ENCODE assay signal across 13 cellular contexts in genomic region chr20:48716541-48716940, GRCh38.
DNase-seq lines count a peak whose midpoint lies in the region; ATAC-seq and TF ChIP-seq lines count a peak whose summit lies in the region.
"Had no signal": no experiment of that assay in that cellular context is flagged by ENCODE, and none has a peak within 500 bp of the region (broad histone marks: within the 10 kb centered on the region; RNA-seq: fewer than 3 reads in every experiment).

No MANE protein-coding gene starts in this region.

- no peaks in the 10 kb centered on the region for H3K9me3 Mint-ChIP-seq in activated naive CD8-positive, alpha-beta T cell treated with anti-CD3 and anti-CD28 coated beads, Interleukin-2, amount 50 U/mL, for 24 hours
- no peaks in the 10 kb centered on the region for H3K9me3 Mint-ChIP-seq in natural killer cell

- POLR2A ChIA-PET in HEK293 (lab: Yijun Ruan, JAX) = no interaction called here

- intact Hi-C loops in natural killer cell (cut with micrococcal nuclease) = loop anchor here (2.0 to 5.0 kb wide), 4 partner anchors 28 to 191 kb away; no protein-coding TSS in a partner anchor
- intact Hi-C loops in thyroid gland (cut with DNase I) = no loop called here
- intact Hi-C loops in lower lobe of right lung (cut with DNase I) = no loop called here

- H3K36me3 Mint-ChIP-seq in activated naive CD8-positive, alpha-beta T cell treated with anti-CD3 and anti-CD28 coated beads, Interleukin-2, amount 50 U/mL, for 24 hours (ENCODE audit: low read depth) = peaks cover 43% of the 10 kb centered on the region
- H3K36me3 Mint-ChIP-seq in natural killer cell = peaks cover 7% of the 10 kb centered on the region

- peak; percentile 1 for ATAC-seq in activated naive CD8-positive, alpha-beta T cell treated with anti-CD3 and anti-CD28 coated beads, Interleukin-2, amount 50 U/mL, for 24 hours
- ATAC-seq in natural killer cell (peak in 2 of 3 donors; percentile 3 to 5), lower lobe of right lung (no peak)
- ATAC-seq: HCT116, pancreas had no signal

- no peak for TF ChIP-seq POLR2A in thyroid gland (IDR thresholded peaks at IDR 0.05)

- peaks cover 0 to 100% (median 0%) of the 10 kb centered on the region in 11 experiments; a peak in 6 of 22 replicates for H4K20me1 ChIP-seq in BLaER1 treated with 17β-estradiol and CSF1 and Interleukin-3, amounts not matched to agents 10 nM and 100 nM

- peak overlapping the region; percentile 1 to 65 (median 38); a peak in 14 of 22 replicates for H3K9ac ChIP-seq in BLaER1 treated with 17β-estradiol and CSF1 and Interleukin-3, amounts not matched to agents 10 nM and 100 nM

- no peaks in the 10 kb centered on the region for H3K9me3 ChIP-seq in BLaER1 treated with 17β-estradiol and CSF1 and Interleukin-3, amounts not matched to agents 10 nM and 100 nM (replicated peaks in 1 of 11)
- H3K9me3 ChIP-seq in HEK293 (ENCODE audit: control insufficient read depth, insufficient read depth, low read depth, low read length) = no peaks in the 10 kb centered on the region
- H3K9me3 ChIP-seq in thyroid gland = no peaks in the 10 kb centered on the region
- no peaks in the 10 kb centered on the region for H3K9me3 ChIP-seq in lower lobe of right lung
- H3K9me3 ChIP-seq: pancreas had no signal

- H3K4me1 ChIP-seq in BLaER1 treated with 17β-estradiol and CSF1 and Interleukin-3, amounts not matched to agents 10 nM and 100 nM = peaks cover 81 to 100% (median 100%) of the 10 kb centered on the region in 10 experiments
- no peaks in the 10 kb centered on the region for H3K4me1 ChIP-seq in HEK293 (ENCODE audit: control insufficient read depth, insufficient read depth, low read length)
- no peaks in the 10 kb centered on the region for H3K4me1 ChIP-seq in thyroid gland
- peaks cover 48% of the 10 kb centered on the region for H3K4me1 ChIP-seq in lower lobe of right lung
- H3K4me1 ChIP-seq: pancreas had no signal

- H3K4me3 ChIP-seq in BLaER1 treated with 17β-estradiol and CSF1 and Interleukin-3, amounts not matched to agents 10 nM and 100 nM = no peak overlapping the region
- no peak overlapping the region for H3K4me3 ChIP-seq in HEK293 (ENCODE audit: low read depth, low read length)
- no peak overlapping the region for H3K4me3 ChIP-seq in thyroid gland (replicated peaks in 1 of 3)
- H3K4me3 ChIP-seq in lower lobe of right lung = no peak overlapping the region
- H3K4me3 ChIP-seq: pancreas had no signal

- H3K27me3 Mint-ChIP-seq in activated naive CD8-positive, alpha-beta T cell treated with anti-CD3 and anti-CD28 coated beads, Interleukin-2, amount 50 U/mL, for 24 hours = no peaks in the 10 kb centered on the region
- no peaks in the 10 kb centered on the region for H3K27me3 Mint-ChIP-seq in natural killer cell (ENCODE audit: low read depth in 2 of 2)

- H3K4me3 Mint-ChIP-seq in activated naive CD8-positive, alpha-beta T cell treated with anti-CD3 and anti-CD28 coated beads, Interleukin-2, amount 50 U/mL, for 24 hours = peak overlapping the region; percentile 69
- peak overlapping the region; percentile 88 for H3K4me3 Mint-ChIP-seq in natural killer cell

- H3K4me1 Mint-ChIP-seq in activated naive CD8-positive, alpha-beta T cell treated with anti-CD3 and anti-CD28 coated beads, Interleukin-2, amount 50 U/mL, for 24 hours = peaks cover 89% of the 10 kb centered on the region
- peaks cover 91 to 95% of the 10 kb centered on the region in 2 donors for H3K4me1 Mint-ChIP-seq in natural killer cell

- H3K27ac ChIP-seq in BLaER1 treated with 17β-estradiol and CSF1 and Interleukin-3, amounts not matched to agents 10 nM and 100 nM = peak overlapping the region in 10 of 11 experiments; percentile 34 to 74 (median 60); a peak in 19 of 22 replicates
- no peak overlapping the region for H3K27ac ChIP-seq in HEK293 (ENCODE audit: extremely low read depth, low read depth, low read length)
- H3K27ac ChIP-seq in thyroid gland = no peak overlapping the region
- H3K27ac ChIP-seq in lower lobe of right lung = no peak overlapping the region
- H3K27ac ChIP-seq: pancreas had no signal

- no peak for TF ChIP-seq CTCF in HEK293 (tag by site-specific recombination; IDR thresholded peaks at IDR 0.05)
- no peak for TF ChIP-seq CTCF in natural killer cell (IDR thresholded peaks at IDR 0.05)
- TF ChIP-seq CTCF in thyroid gland (IDR thresholded peaks at IDR 0.05) = no peak
- no peak for TF ChIP-seq CTCF in lower lobe of right lung (IDR thresholded peaks at IDR 0.05)

- H3K4me2 ChIP-seq in BLaER1 treated with 17β-estradiol and CSF1 and Interleukin-3, amounts not matched to agents 10 nM and 100 nM = peak overlapping the region; percentile 58 to 95 (median 88)

- DNase-seq in activated naive CD8-positive, alpha-beta T cell treated with anti-CD3 and anti-CD28 coated beads, Interleukin-2, amount 50 U/mL, for 24 hours = no peak
- DNase-seq in natural killer cell (no peak), HT-29 (ENCODE audit: low spot score) (no peak), NCI-H1436 (lab: John Stamatoyannopoulos, UW) (no peak), thyroid gland (no peak), lower lobe of right lung (no peak)
- DNase-seq: Kasumi-1, NCI-H1694 treated with DMSO at 0.1 percent for 48 hours, NCI-H524 treated with DMSO at 0.1 percent for 48 hours had no signal

- CTCF ChIA-PET in HEK293 (lab: Yijun Ruan, JAX) = interaction anchor here (1.4 kb wide), 1 partner anchor 96 kb away, joined by 9 read pairs; no protein-coding TSS in a partner anchor

- peaks cover 0 to 49% (median 0%) of the 10 kb centered on the region in 11 experiments; a peak in 6 of 22 replicates for H3K36me3 ChIP-seq in BLaER1 treated with 17β-estradiol and CSF1 and Interleukin-3, amounts not matched to agents 10 nM and 100 nM
- no peaks in the 10 kb centered on the region for H3K36me3 ChIP-seq in HEK293 (ENCODE audit: control insufficient read depth in 2 of 2, insufficient read depth in 1 of 2, low read length in 2 of 2)
- H3K36me3 ChIP-seq in thyroid gland = no peaks in the 10 kb centered on the region
- H3K36me3 ChIP-seq in lower lobe of right lung = no peaks in the 10 kb centered on the region
- H3K36me3 ChIP-seq: pancreas had no signal

- peak overlapping the region; percentile 97 for H3K27ac Mint-ChIP-seq in activated naive CD8-positive, alpha-beta T cell treated with anti-CD3 and anti-CD28 coated beads, Interleukin-2, amount 50 U/mL, for 24 hours
- peak overlapping the region; percentile 91 to 95 for H3K27ac Mint-ChIP-seq in natural killer cell

- WGBS in thyroid gland, 2 donors = 79 to 90% methylated on average over 7 of the region's 7 CpGs

- no peaks in the 10 kb centered on the region for H3K27me3 ChIP-seq in BLaER1 treated with 17β-estradiol and CSF1 and Interleukin-3, amounts not matched to agents 10 nM and 100 nM
- H3K27me3 ChIP-seq in thyroid gland = no peaks in the 10 kb centered on the region
- H3K27me3 ChIP-seq in lower lobe of right lung (ENCODE audit: low read depth) = no peaks in the 10 kb centered on the region
- H3K27me3 ChIP-seq: pancreas had no signal

TF ChIP-seq in HEK293, 187 proteins besides CTCF, POLR2A, EP300 and RAD21:
- no peak for TF ChIP-seq ZNF354C (tag by site-specific recombination; IDR thresholded peaks at IDR 0.05; ENCODE audit: borderline replicate concordance, low read depth)
- peak; percentile 57 for TF ChIP-seq ZIC2 (tag by site-specific recombination; IDR thresholded peaks at IDR 0.05)
- no peak for TF ChIP-seq ZSCAN18 (tag by site-specific recombination; IDR thresholded peaks at IDR 0.05)

Comparison
In these comparisons a context has a peak if more than half of its experiments do, and no peak if none do; other contexts are left out.
1. H3K27ac ChIP-seq: peak in BLaER1 treated with 17β-estradiol and CSF1 and Interleukin-3, amounts not matched to agents 10 nM and 100 nM (10 of 11); none in HEK293 (single experiment), thyroid gland (0 of 3) and lower lobe of right lung (single experiment).
2. ATAC-seq: peak in activated naive CD8-positive, alpha-beta T cell treated with anti-CD3 and anti-CD28 coated beads, Interleukin-2, amount 50 U/mL, for 24 hours (single experiment) and natural killer cell (2 of 3); none in lower lobe of right lung (0 of 2).